In genomic region chr10:72354356-72355213, GRCh38 we compare ENCODE assay signal across 2 cellular contexts.
TF ChIP-seq lines count a peak whose summit lies in the region.

Gene DNAJB12 (minus strand): TSS chr10:72354919. CDS start chr10:72354897, 22 bp downstream.

TF ChIP-seq in IMR-90, 13 proteins besides CTCF, POLR2A, EP300 and RAD21:
- TF ChIP-seq CEBPB (IDR thresholded peaks at IDR 0.05; ENCODE audit: low read depth, low read length) (no peak; the same call in 1 of the 2 replicates), SMC3 (IDR thresholded peaks at IDR 0.05; ENCODE audit: low read depth, low read length) (no peak), CHD1 (IDR thresholded peaks at IDR 0.05; ENCODE audit: low read depth, low read length) (peak; percentile 65; the same call in 1 of the 2 replicates), MXI1 (IDR thresholded peaks at IDR 0.05; ENCODE audit: borderline replicate concordance, low read depth, low read length) (peak; percentile 70; the same call in 1 of the 2 replicates), RCOR1 (IDR thresholded peaks at IDR 0.05; ENCODE audit: insufficient replicate concordance, low read length) (peak; percentile 26), MAFK (IDR thresholded peaks at IDR 0.05; ENCODE audit: low read depth, low read length) (peak; percentile 43; the same call in 1 of the 2 replicates), FOS (IDR thresholded peaks at IDR 0.05; ENCODE audit: low read depth, low read length) (no peak), USF2 (IDR thresholded peaks at IDR 0.05; ENCODE audit: low read depth, low read length) (peak; percentile 84), BHLHE40 (IDR thresholded peaks at IDR 0.05; ENCODE audit: low read depth, low read length) (peak; percentile 38; the same call in 1 of the 2 replicates), MAZ (IDR thresholded peaks at IDR 0.05; ENCODE audit: borderline replicate concordance, low read depth, low read length) (peak; percentile 98), RFX5 (IDR thresholded peaks at IDR 0.05; ENCODE audit: low read depth, low read length) (no peak), NFE2L2 (IDR thresholded peaks at IDR 0.05; ENCODE audit: low read depth, low read length) (peak; percentile 44)
- TF ChIP-seq, protein P1, sequence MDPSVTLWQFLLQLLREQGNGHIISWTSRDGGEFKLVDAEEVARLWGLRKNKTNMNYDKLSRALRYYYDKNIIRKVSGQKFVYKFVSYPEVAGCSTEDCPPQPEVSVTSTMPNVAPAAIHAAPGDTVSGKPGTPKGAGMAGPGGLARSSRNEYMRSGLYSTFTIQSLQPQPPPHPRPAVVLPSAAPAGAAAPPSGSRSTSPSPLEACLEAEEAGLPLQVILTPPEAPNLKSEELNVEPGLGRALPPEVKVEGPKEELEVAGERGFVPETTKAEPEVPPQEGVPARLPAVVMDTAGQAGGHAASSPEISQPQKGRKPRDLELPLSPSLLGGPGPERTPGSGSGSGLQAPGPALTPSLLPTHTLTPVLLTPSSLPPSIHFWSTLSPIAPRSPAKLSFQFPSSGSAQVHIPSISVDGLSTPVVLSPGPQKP (IDR thresholded peaks at IDR 0.05; ENCODE audit: borderline replicate concordance, low read depth, low read length): no peak

TF ChIP-seq in endothelial cell of umbilical vein, 7 proteins besides CTCF, POLR2A, EP300 and RAD21:
- TF ChIP-seq POLR2AphosphoS5 (IDR thresholded peaks at IDR 0.05; ENCODE audit: insufficient read depth, low read depth, low read length) (peak; percentile 37), MYC (IDR thresholded peaks at IDR 0.05; ENCODE audit: low read depth, low read length) (no peak), MAX (IDR thresholded peaks at IDR 0.05; ENCODE audit: insufficient read depth, insufficient read length) (peak; percentile 64)
